26 cellular contexts compared by ENCODE assay signal in genomic region chr13:88154001-88154400, GRCh38.
DNase-seq lines count a peak whose midpoint lies in the region; ATAC-seq, FAIRE-seq and TF ChIP-seq lines count a peak whose summit lies in the region.
"Had no signal": no experiment of that assay in that cellular context is flagged by ENCODE, and none has a peak within 500 bp of the region (broad histone marks: within the 10 kb centered on the region; RNA-seq: fewer than 3 reads in every experiment).

No MANE protein-coding gene starts in this region.

- ATAC-seq in HG02588 (IDR thresholded peaks at IDR 0.05; ENCODE audit: unreplicated experiment), result no peak
- ATAC-seq: GM12878 had no signal

- CTCF ChIA-PET in HEK293T (lab: Yijun Ruan, JAX), result no interaction called here

- DNase-seq in HEK293T (ENCODE audit: extremely low spot score) (no peak), SK-N-MC (ENCODE audit: low read depth, low spot score) (peak; percentile 56), retina (no peak), urothelium cell line (ENCODE audit: low spot score) (no peak)
- DNase-seq: 8988T; ACHN; BE2C; C1 segment of cervical spinal cord; CD4-positive, alpha-beta memory T cell; CD4-positive, CD25-positive, alpha-beta regulatory T cell; CD8-positive, alpha-beta memory T cell; COR-L47; DMS 273 treated with DMSO at 0.1 percent for 48 hours; DMS153; DMS53; DMS79; DND-41; EL; GDM1 had no signal

- peak overlapping the region; percentile 33; the same call in 1 of the 2 replicates for H3K27ac ChIP-seq in SK-N-MC
- H3K27ac ChIP-seq: BLaER1 had no signal

- no peaks in the 10 kb centered on the region for H3K9me3 ChIP-seq in SK-N-MC (ENCODE audit: low read depth, low read length)
- H3K9me3 ChIP-seq: BE2C, BLaER1 had no signal

- H3K9ac ChIP-seq in SK-N-MC (ENCODE audit: insufficient read length), result no peak overlapping the region
- H3K9ac ChIP-seq: BLaER1 had no signal

- no peaks in the 10 kb centered on the region for H3K36me3 ChIP-seq in SK-N-MC (ENCODE audit: insufficient read depth, low read length)
- H3K36me3 ChIP-seq: BE2C, BLaER1 had no signal

- POLR2A ChIA-PET in HEK293T (lab: Yijun Ruan, JAX), result no interaction called here

- FAIRE-seq in endometrium (lab: Jason Lieb, UNC), result peak; percentile 41
- FAIRE-seq in urothelium cell line (lab: Jason Lieb, UNC), result no peak
- FAIRE-seq: A204.1, GM12878, GM12892, GM18507 had no signal

- peak overlapping the region; percentile 28 for H3K4me3 ChIP-seq in SK-N-MC
- H3K4me3 ChIP-seq: BLaER1, GM12878 had no signal

TF ChIP-seq in HEK293T, 16 proteins besides CTCF, POLR2A, EP300 and RAD21:
- TF ChIP-seq ZNF384 (IDR thresholded peaks at IDR 0.05), result no peak
- no peak for TF ChIP-seq TARDBP (IDR thresholded peaks at IDR 0.05)
- TF ChIP-seq PKNOX1 (IDR thresholded peaks at IDR 0.05), result peak; percentile 48
